In genomic region chr15:78542647-78543046, GRCh38 we compare ENCODE assay signal across 16 cellular contexts. TPM values are rescaled to one million over a fixed set of nuclear protein-coding genes. Genes with fewer than 3 reads are reported as not detected.
A peak's percentile ranks its signal among the peaks of the same experiment; 100 is the strongest.
DNase-seq lines count a peak whose midpoint lies in the region; ATAC-seq, FAIRE-seq and TF ChIP-seq lines count a peak whose summit lies in the region.
"Had no signal": no experiment of that assay in that cellular context is flagged by ENCODE, and none has a peak within 500 bp of the region (broad histone marks: within the 10 kb centered on the region; RNA-seq: fewer than 3 reads in every experiment).

No MANE protein-coding gene starts in this region.

- H3K9me3 ChIP-seq in A549 (no peaks in the 10 kb centered on the region), left lung (no peaks in the 10 kb centered on the region), uterus (no peaks in the 10 kb centered on the region), vagina (no peaks in the 10 kb centered on the region)
- H3K9me3 ChIP-seq in CD8-positive, alpha-beta T cell (ENCODE audit: low read length), result no peaks in the 10 kb centered on the region
- H3K9me3 ChIP-seq: adrenal gland, BE2C, colonic mucosa, right atrium auricular region had no signal

- peaks cover 13% of the 10 kb centered on the region for H3K4me1 ChIP-seq in A549
- peaks cover 28% of the 10 kb centered on the region for H3K4me1 ChIP-seq in CD8-positive, alpha-beta T cell (ENCODE audit: insufficient read depth, low read length)
- H3K4me1 ChIP-seq in left lung, result peaks cover 5 to 37% of the 10 kb centered on the region in 2 donors
- peaks cover 0 to 5% of the 10 kb centered on the region in 2 donors for H3K4me1 ChIP-seq in uterus
- H3K4me1 ChIP-seq in vagina, result peaks cover 26% of the 10 kb centered on the region
- H3K4me1 ChIP-seq: BE2C, colonic mucosa had no signal

- peak overlapping the region; percentile 45 for H3K27ac Mint-ChIP-seq in CD8-positive, alpha-beta T cell
- peak overlapping the region; percentile 87 for H3K27ac Mint-ChIP-seq in activated CD4-positive, alpha-beta memory T cell treated with anti-CD3 and anti-CD28 coated beads, Interleukin-2, amount 10 ng/mL, durations not matched to agents 7 days and 5 days

- H3K4me1 Mint-ChIP-seq in CD8-positive, alpha-beta T cell (ENCODE audit: low read depth), result peaks cover 35% of the 10 kb centered on the region
- H3K4me1 Mint-ChIP-seq in activated CD4-positive, alpha-beta memory T cell treated with anti-CD3 and anti-CD28 coated beads, Interleukin-2, amount 10 ng/mL, durations not matched to agents 7 days and 5 days, result peaks cover 41% of the 10 kb centered on the region

- H3K27ac ChIP-seq in A549, result no peak overlapping the region
- no peak overlapping the region for H3K27ac ChIP-seq in CD8-positive, alpha-beta T cell (ENCODE audit: low read depth, low read length)
- H3K27ac ChIP-seq in left lung, result peak overlapping the region; percentile 31 to 96
- H3K27ac ChIP-seq in uterus, result no peak overlapping the region
- H3K27ac ChIP-seq in vagina, result no peak overlapping the region
- H3K27ac ChIP-seq: adrenal gland, colonic mucosa, right atrium auricular region had no signal

- no peak for FAIRE-seq in A549 (lab: Jason Lieb, UNC)

- TF ChIP-seq EP300 in A549 (IDR thresholded peaks at IDR 0.05), result no peak

- CTCF ChIA-PET in A549 (lab: Yijun Ruan, JAX), result interaction anchor here (0.5 to 2.1 kb wide), 4 partner anchors 9 to 56 kb away, joined by 3 to 6 read pairs (median 4); no protein-coding TSS in a partner anchor
- CTCF ChIA-PET in CD8-positive, alpha-beta T cell (lab: Charles Lee), result no interaction called here
- CTCF ChIA-PET in activated CD4-positive, alpha-beta memory T cell treated with anti-CD3 and anti-CD28 coated beads, Interleukin-2, amount 10 ng/mL, durations not matched to agents 7 days and 5 days (lab: Charles Lee), result interaction anchor here (0.7 to 1.8 kb wide), 2 partner anchors 26 to 120 kb away, joined by 3 to 4 read pairs; no protein-coding TSS in a partner anchor

- H3K36me3 ChIP-seq in CD8-positive, alpha-beta T cell (ENCODE audit: insufficient read depth, low read length), result peaks cover 20% of the 10 kb centered on the region
- H3K36me3 ChIP-seq in left lung (peaks cover 0 to 58% of the 10 kb centered on the region in 2 donors), uterus (no peaks in the 10 kb centered on the region), vagina (peaks cover 0 to 40% of the 10 kb centered on the region in 2 donors)

- peak overlapping the region; percentile 90 for H3K4me2 ChIP-seq in A549

- POLR2A ChIA-PET in A549 (lab: Yijun Ruan, JAX), result interaction anchor here (4.8 kb wide), 1 partner anchor 23 kb away, joined by 69 read pairs; the partner anchor contains the start of gene CHRNA5
- POLR2A ChIA-PET in CD8-positive, alpha-beta T cell (lab: Charles Lee), result no interaction called here
- POLR2A ChIA-PET in activated CD4-positive, alpha-beta memory T cell treated with anti-CD3 and anti-CD28 coated beads, Interleukin-2, amount 10 ng/mL, durations not matched to agents 7 days and 5 days (lab: Charles Lee), result interaction anchor here (5.4 to 5.9 kb wide), 2 partner anchors 23 to 105 kb away, joined by 47 to 56 read pairs; partner anchors contain the start of genes CHRNA5 and IREB2

- no peak for ATAC-seq in A549
- ATAC-seq in CD8-positive, alpha-beta T cell, result no peak
- peak; percentile 53 for ATAC-seq in left lung
- ATAC-seq in HG03439 (IDR thresholded peaks at IDR 0.05; ENCODE audit: unreplicated experiment), result no peak
- ATAC-seq: esophagus mucosa, left colon had no signal

- H3K27me3 Mint-ChIP-seq in CD8-positive, alpha-beta T cell (ENCODE audit: low read depth), result no peaks in the 10 kb centered on the region
- no peaks in the 10 kb centered on the region for H3K27me3 Mint-ChIP-seq in activated CD4-positive, alpha-beta memory T cell treated with anti-CD3 and anti-CD28 coated beads, Interleukin-2, amount 10 ng/mL, durations not matched to agents 7 days and 5 days

- H3K36me3 Mint-ChIP-seq in CD8-positive, alpha-beta T cell, result peaks cover 63% of the 10 kb centered on the region
- peaks cover 67% of the 10 kb centered on the region for H3K36me3 Mint-ChIP-seq in activated CD4-positive, alpha-beta memory T cell treated with anti-CD3 and anti-CD28 coated beads, Interleukin-2, amount 10 ng/mL, durations not matched to agents 7 days and 5 days (ENCODE audit: low read depth)

- no peak for TF ChIP-seq POLR2A in A549 (IDR thresholded peaks at IDR 0.05; ENCODE audit: low read length)
- TF ChIP-seq POLR2A in uterus (IDR thresholded peaks at IDR 0.05), result no peak
- no peak for TF ChIP-seq POLR2A in vagina (IDR thresholded peaks at IDR 0.05)

- TF ChIP-seq RAD21 in A549 (conservative IDR thresholded peaks at IDR 0.05 in 1 of 2, IDR thresholded peaks at IDR 0.05 in 1 of 2), result no peak

- DNase-seq in A549 (ENCODE audit: low read depth in 1 of 2, low spot score in 1 of 2), result no peak
- DNase-seq in CD8-positive, alpha-beta T cell, result no peak
- DNase-seq in activated CD4-positive, alpha-beta memory T cell treated with anti-CD3 and anti-CD28 coated beads, Interleukin-2, amount 10 ng/mL, durations not matched to agents 7 days and 5 days, result no peak
- DNase-seq in left lung, result no peak
- DNase-seq in uterus, result no peak
- no peak for DNase-seq in GF-D8 (lab: John Stamatoyannopoulos, UW)
- DNase-seq in vagina (ENCODE audit: extremely low spot score in 2 of 2), result no peak
- DNase-seq: adrenal gland; BE2C; colonic mucosa; left colon; NCI-H1105 treated with DMSO at 0.1 percent for 48 hours; stimulated activated CD4-positive, alpha-beta T cell treated with anti-CD3 and anti-CD28 coated beads, Interleukin-1b, Interleukin-23, amount 100 ng/mL, for 48 hours had no signal

- no peak overlapping the region for H3K4me3 ChIP-seq in A549
- no peak overlapping the region for H3K4me3 ChIP-seq in CD8-positive, alpha-beta T cell (ENCODE audit: low read depth, low read length)
- no peak overlapping the region for H3K4me3 ChIP-seq in left lung
- H3K4me3 ChIP-seq in uterus, result no peak overlapping the region
- H3K4me3 ChIP-seq in vagina, result no peak overlapping the region
- H3K4me3 ChIP-seq: colonic mucosa, right atrium auricular region had no signal

- WGBS in A549 (ENCODE audit: missing lambda C conversion rate), result 94% methylated on average over 3 of the region's 3 CpGs

- H3K27me3 ChIP-seq in CD8-positive, alpha-beta T cell (ENCODE audit: insufficient read depth, low read length), result no peaks in the 10 kb centered on the region
- H3K27me3 ChIP-seq in left lung (no peaks in the 10 kb centered on the region), uterus (no peaks in the 10 kb centered on the region), vagina (no peaks in the 10 kb centered on the region)
- H3K27me3 ChIP-seq: adrenal gland, BE2C, colonic mucosa, right atrium auricular region had no signal

- intact Hi-C loops in CD8-positive, alpha-beta T cell (cut with DNase I, micrococcal nuclease), result loop anchor here (5.0 to 10.0 kb wide), 3 partner anchors 330 to 772 kb away; partner anchors contain the start of genes MORF4L1 (in 2 of the 2), IDH3A (in 1 of the 2) and TMED3 (in 1 of the 2)
- intact Hi-C loops in left lung (cut with DNase I), result no loop called here
- intact Hi-C loops in uterus (cut with DNase I; ENCODE audit: low total_unique reads), result no loop called here
- intact Hi-C loops in vagina (cut with DNase I), result no loop called here

- TF ChIP-seq CTCF in A549 (IDR thresholded peaks at IDR 0.05), result no peak
- no peak for TF ChIP-seq CTCF in CD8-positive, alpha-beta T cell (IDR thresholded peaks at IDR 0.05)
- TF ChIP-seq CTCF in left lung (IDR thresholded peaks at IDR 0.05), result no peak
- no peak for TF ChIP-seq CTCF in uterus (IDR thresholded peaks at IDR 0.05)
- TF ChIP-seq CTCF in vagina (IDR thresholded peaks at IDR 0.05), result no peak

- H3K4me3 Mint-ChIP-seq in CD8-positive, alpha-beta T cell, result peak overlapping the region; percentile 35
- peak overlapping the region; percentile 90 for H3K4me3 Mint-ChIP-seq in activated CD4-positive, alpha-beta memory T cell treated with anti-CD3 and anti-CD28 coated beads, Interleukin-2, amount 10 ng/mL, durations not matched to agents 7 days and 5 days

- H3K9me3 Mint-ChIP-seq in CD8-positive, alpha-beta T cell, result no peaks in the 10 kb centered on the region
- no peaks in the 10 kb centered on the region for H3K9me3 Mint-ChIP-seq in activated CD4-positive, alpha-beta memory T cell treated with anti-CD3 and anti-CD28 coated beads, Interleukin-2, amount 10 ng/mL, durations not matched to agents 7 days and 5 days

RNA-seq across cellular contexts. Expression of gene PSMA4, which starts 2.4 kb away (rescaled TPM):
- 556 and 719 TPM in 2 replicates for polyA plus RNA-seq in A549 (2011; rRNA removed)
- 358 and 393 TPM in 2 replicates for polyA plus RNA-seq in A549 (2012; cell fraction: cytosol; rRNA removed)
- polyA plus RNA-seq in A549 (2012; cell fraction: nucleus; rRNA removed), result 118 and 167 TPM in 2 replicates
- 548 to 589 TPM (median 585 TPM) in 3 replicates for polyA plus RNA-seq in A549 (2017; fragmentation: RNase III; extraction: RNeasy Plus Mini Kit Qiagen cat#74134 plus additional on column Dnase treatment)
- 88.9 and 89.8 TPM in 2 replicates for polyA minus RNA-seq in A549 (2011; rRNA and poly(A)+ RNA removed)
- 10 to 100 TPM; 72.8 to 79.4 TPM for total RNA-seq in CD8-positive, alpha-beta T cell
- total RNA-seq in activated CD4-positive, alpha-beta memory T cell treated with anti-CD3 and anti-CD28 coated beads, Interleukin-2, amount 10 ng/mL, durations not matched to agents 7 days and 5 days, result 100 to 1,000 TPM; 226 to 235 TPM
- total RNA-seq in left lung, result 100 to 1,000 TPM; 143 to 171 TPM
- total RNA-seq in uterus, result 100 to 1,000 TPM; 119 to 291 (median 203) TPM
- total RNA-seq in vagina, result 107 TPM

RNA-seq across cellular contexts. Expression of gene CHRNA5, which starts 22.7 kb away (rescaled TPM):
- 40.9 and 49.6 TPM in 2 replicates for polyA plus RNA-seq in A549 (2011; rRNA removed)
- polyA plus RNA-seq in A549 (2012; cell fraction: cytosol; rRNA removed), result 14.7 and 17.1 TPM in 2 replicates
- 5.4 and 7.8 TPM in 2 replicates for polyA plus RNA-seq in A549 (2012; cell fraction: nucleus; rRNA removed)
- polyA plus RNA-seq in A549 (2017; fragmentation: RNase III; extraction: RNeasy Plus Mini Kit Qiagen cat#74134 plus additional on column Dnase treatment), result 29.8 to 31.7 TPM (median 30.7 TPM) in 3 replicates
- polyA minus RNA-seq in A549 (2011; rRNA and poly(A)+ RNA removed), result 7.2 and 9.0 TPM in 2 replicates
- under 1 TPM in 1 of 2 experiments, not detected in 1; 0.56 TPM for total RNA-seq in CD8-positive, alpha-beta T cell
- total RNA-seq in activated CD4-positive, alpha-beta memory T cell treated with anti-CD3 and anti-CD28 coated beads, Interleukin-2, amount 10 ng/mL, durations not matched to agents 7 days and 5 days, result 1 to 10 TPM; 2.1 to 3.1 TPM
- 1 to 10 TPM; 1.3 to 2.5 TPM for total RNA-seq in left lung
- 1 to 10 TPM in 3 of 4 donors, not detected in 1; 2.0 to 4.2 (median 3.8) TPM for total RNA-seq in uterus
- 8.8 TPM for total RNA-seq in vagina

RNA-seq across cellular contexts. Expression of gene HYKK, which starts 35.3 kb away (rescaled TPM):
- polyA plus RNA-seq in A549 (2011; rRNA removed), result 12.9 and 16.7 TPM in 2 replicates
- 6.5 and 7.1 TPM in 2 replicates for polyA plus RNA-seq in A549 (2012; cell fraction: cytosol; rRNA removed)
- polyA plus RNA-seq in A549 (2012; cell fraction: nucleus; rRNA removed), result 2.0 and 2.7 TPM in 2 replicates
- 5.5 to 6.0 TPM (median 5.7 TPM) in 3 replicates for polyA plus RNA-seq in A549 (2017; fragmentation: RNase III; extraction: RNeasy Plus Mini Kit Qiagen cat#74134 plus additional on column Dnase treatment)
- polyA minus RNA-seq in A549 (2011; rRNA and poly(A)+ RNA removed), result 10.4 and 10.9 TPM in 2 replicates
- 1 to 10 TPM; 1.6 to 2.3 TPM for total RNA-seq in CD8-positive, alpha-beta T cell
- total RNA-seq in activated CD4-positive, alpha-beta memory T cell treated with anti-CD3 and anti-CD28 coated beads, Interleukin-2, amount 10 ng/mL, durations not matched to agents 7 days and 5 days, result 1 to 10 TPM; 2.4 to 2.7 TPM
- 1 to 10 TPM; 3.3 to 5.0 TPM for total RNA-seq in left lung
- 10 to 100 TPM in 3 of 4 donors, 1 to 10 TPM in 1; 8.6 to 28.5 (median 12.6) TPM for total RNA-seq in uterus
- 9.6 TPM for total RNA-seq in vagina

Comparison
In these comparisons a context has a peak if more than half of its experiments do, and no peak if none do; other contexts are left out.
1. H3K27ac ChIP-seq: peak in left lung (2 of 2); none in A549 (0 of 2), CD8-positive, alpha-beta T cell (single experiment), uterus (0 of 2) and vagina (single experiment).
2. intact Hi-C loops: an anchor here in CD8-positive, alpha-beta T cell (5.0 to 10.0 kb wide); none called in left lung, uterus and vagina.